Comparison of ENCODE assay signal across 9 cellular contexts in the genomic region with DNA sequence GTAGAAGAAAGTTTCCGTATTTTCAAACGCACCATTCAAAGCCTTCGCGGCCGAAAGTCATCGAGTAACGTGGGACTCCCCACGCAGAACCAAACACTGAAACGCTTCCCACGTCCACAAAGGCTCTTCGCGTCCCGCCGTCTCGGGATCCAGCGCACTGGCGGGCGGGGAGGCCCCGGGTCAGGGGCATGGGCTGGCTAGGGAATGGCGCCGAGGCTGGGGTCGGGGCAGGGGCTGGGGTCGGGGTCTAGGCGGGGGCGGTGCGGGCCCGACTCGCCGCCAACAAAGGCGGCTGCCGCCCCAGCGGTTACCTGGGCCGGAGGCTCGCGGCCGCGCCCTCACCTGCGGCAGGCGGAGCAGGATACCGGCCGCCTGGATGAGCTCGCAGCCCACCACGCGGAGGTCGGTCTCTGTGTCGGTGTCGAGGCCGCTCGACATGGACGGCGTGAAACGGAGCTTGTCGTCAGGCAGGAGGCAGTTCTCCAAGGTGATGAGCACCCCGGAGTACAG. TPM values are rescaled to one million over a fixed set of nuclear protein-coding genes. Genes with fewer than 3 reads are reported as not detected.
DNase-seq lines count a peak whose midpoint lies in the region; ATAC-seq, FAIRE-seq and TF ChIP-seq lines count a peak whose summit lies in the region.
"Had no signal": no experiment of that assay in that cellular context is flagged by ENCODE, and none has a peak within 500 bp of the region (broad histone marks: within the 10 kb centered on the region; RNA-seq: fewer than 3 reads in every experiment).

No MANE protein-coding gene starts in this region.

- no peak for TF ChIP-seq EP300 in K562 (IDR thresholded peaks at IDR 0.05; ENCODE audit: low read length)

- TF ChIP-seq CTCF in K562 (IDR thresholded peaks at IDR 0.05 in 2 of 3, conservative IDR thresholded peaks at IDR 0.05 in 1 of 3; ENCODE audit: insufficient read depth in 2 of 3, low read depth in 1 of 3, low read length in 3 of 3) (no peak), lower lobe of right lung (IDR thresholded peaks at IDR 0.05) (no peak)

- H3K9ac ChIP-seq in K562 (ENCODE audit: insufficient read depth in 1 of 2, low read depth in 2 of 2, low read length in 2 of 2), result peak overlapping the region; percentile 96 to 100

- peaks cover 14% of the 10 kb centered on the region for H4K20me1 ChIP-seq in K562 (replicated peaks; ENCODE audit: control insufficient read depth, insufficient read depth, low read length)

- H3K36me3 ChIP-seq in K562 (ENCODE audit: control insufficient read depth, insufficient read depth, low read length), result peaks cover 76% of the 10 kb centered on the region
- peaks cover 79% of the 10 kb centered on the region for H3K36me3 ChIP-seq in lower lobe of right lung

- peak overlapping the region; percentile 80 for H3K4me3 Mint-ChIP-seq in activated CD4-positive, alpha-beta T cell treated with anti-CD3 and anti-CD28 coated beads, Interleukin-2, amount 10 ng/mL, durations not matched to agents 7 days and 5 days

- peaks cover 76% of the 10 kb centered on the region for H3K79me2 ChIP-seq in K562 (ENCODE audit: control insufficient read depth, insufficient read depth, low read length)

- no peaks in the 10 kb centered on the region for H3K9me3 Mint-ChIP-seq in activated CD4-positive, alpha-beta T cell treated with anti-CD3 and anti-CD28 coated beads, Interleukin-2, amount 10 ng/mL, durations not matched to agents 7 days and 5 days

- BruUV-seq in K562 (replicated peaks; lab: Mats Ljungman, UMichigan), result no TSS peak

- H3K27ac ChIP-seq in K562 (ENCODE audit: extremely low read depth, low read depth, low read length), result peak overlapping the region; percentile 98
- H3K27ac ChIP-seq in lower lobe of right lung, result peak overlapping the region; percentile 90

- ATAC-seq in HG03432 (IDR thresholded peaks at IDR 0.05; ENCODE audit: unreplicated experiment), result peak; percentile 12
- peak; percentile 0; the same call in 2 of the 3 replicates for ATAC-seq in K562
- peak; percentile 2 to 11 for ATAC-seq in lower lobe of right lung

- under 1% methylated on average over 42 of the region's 54 CpGs for WGBS in K562 (ENCODE audit: insufficient coverage, low coverage, missing lambda C conversion rate)

- TF ChIP-seq RAD21 in K562 (CRISPR knock-in tag; conservative IDR thresholded peaks at IDR 0.05 in 1 of 2, IDR thresholded peaks at IDR 0.05 in 1 of 2), result no peak

- H3K27ac Mint-ChIP-seq in activated CD4-positive, alpha-beta T cell treated with anti-CD3 and anti-CD28 coated beads, Interleukin-2, amount 10 ng/mL, durations not matched to agents 7 days and 5 days, result peak overlapping the region; percentile 89

- POLR2A ChIA-PET in activated CD4-positive, alpha-beta T cell treated with anti-CD3 and anti-CD28 coated beads, Interleukin-2, amount 10 ng/mL, durations not matched to agents 7 days and 5 days (lab: Charles Lee), result interaction anchor here (1.0 kb wide), 1 partner anchor 24 kb away, joined by 4 read pairs; the partner anchor contains the start of gene AURKAIP1
- POLR2A ChIA-PET in K562 (lab: Yijun Ruan, JAX), result interaction anchor here (0.7 to 5.2 kb wide), 17 partner anchors 9 to 440 kb away, joined by 3 to 58 read pairs (median 4); partner anchors contain the start of genes ANKRD65, AURKAIP1 and MRPL20

- H3K4me1 ChIP-seq in K562 (replicated peaks in 1 of 2; ENCODE audit: control insufficient read depth in 2 of 2, insufficient read depth in 2 of 2, low read length in 2 of 2), result peaks cover 19 to 43% of the 10 kb centered on the region in 2 experiments
- peaks cover 28% of the 10 kb centered on the region for H3K4me1 ChIP-seq in lower lobe of right lung

- H3K4me3 ChIP-seq in K562 (peak overlapping the region; percentile 100), lower lobe of right lung (peak overlapping the region; percentile 93)

- H3K9me3 ChIP-seq in K562 (replicated peaks; ENCODE audit: control insufficient read depth, insufficient read depth, low read depth, low read length), result no peaks in the 10 kb centered on the region
- H3K9me3 ChIP-seq in lower lobe of right lung, result no peaks in the 10 kb centered on the region

- H2AFZ ChIP-seq in K562 (ENCODE audit: low read depth, low read length), result peak overlapping the region; percentile 89

- H3K4me1 Mint-ChIP-seq in activated CD4-positive, alpha-beta T cell treated with anti-CD3 and anti-CD28 coated beads, Interleukin-2, amount 10 ng/mL, durations not matched to agents 7 days and 5 days, result peaks cover 51% of the 10 kb centered on the region

- in situ Hi-C loops in K562 (cut with MboI), result no loop called here

- peak overlapping the region; percentile 98 for H3K4me2 ChIP-seq in K562 (ENCODE audit: insufficient read depth, low read length)

- H3K27me3 Mint-ChIP-seq in activated CD4-positive, alpha-beta T cell treated with anti-CD3 and anti-CD28 coated beads, Interleukin-2, amount 10 ng/mL, durations not matched to agents 7 days and 5 days, result no peaks in the 10 kb centered on the region

- DNase-seq in activated CD4-positive, alpha-beta T cell treated with anti-CD3 and anti-CD28 coated beads, Interleukin-2, amount 10 ng/mL, durations not matched to agents 7 days and 5 days, result no peak
- no peak for DNase-seq in activated CD4-positive, alpha-beta T cell treated with anti-CD3 and anti-CD28 coated beads, Interleukin-2, amount 50 U/mL, for 48 hours
- DNase-seq in K562 (ENCODE audit: extremely low read depth in 1 of 4, low spot score in 3 of 4), result peak in 2 of 4 experiments; percentile 73
- DNase-seq in lower lobe of right lung, result peak; percentile 63
- no peak for DNase-seq in NCI-H2107 treated with DMSO at 0.1 percent for 48 hours (lab: John Stamatoyannopoulos, UW; ENCODE audit: unreplicated experiment)
- DNase-seq in mesenteric fat pad (ENCODE audit: low spot score), result no peak
- no peak for DNase-seq in MV-4-11 (lab: John Stamatoyannopoulos, UW)

- TF ChIP-seq POLR2A in K562 (conservative IDR thresholded peaks at IDR 0.05), result no peak

- no peaks in the 10 kb centered on the region for H3K27me3 ChIP-seq in K562 (ENCODE audit: control insufficient read depth in 2 of 2, insufficient read depth in 2 of 2, low read length in 2 of 2)
- no peaks in the 10 kb centered on the region for H3K27me3 ChIP-seq in lower lobe of right lung (ENCODE audit: low read depth)

- no peak for FAIRE-seq in K562 (lab: Jason Lieb, UNC)
- FAIRE-seq: G401.6 had no signal

- intact Hi-C loops in K562 (cut with micrococcal nuclease), result loop anchor here (1.0 to 10.0 kb wide), 2 partner anchors 23 to 116 kb away; partner anchors contain the start of genes ATAD3A and AURKAIP1
- intact Hi-C loops in lower lobe of right lung (cut with DNase I), result no loop called here

- CTCF ChIA-PET in activated CD4-positive, alpha-beta T cell treated with anti-CD3 and anti-CD28 coated beads, Interleukin-2, amount 10 ng/mL, durations not matched to agents 7 days and 5 days (lab: Charles Lee), result interaction anchor here (0.7 to 3.0 kb wide), 17 partner anchors 8 to 378 kb away, joined by 3 to 17 read pairs (median 4); partner anchors contain the start of genes AURKAIP1 and MRPL20
- CTCF ChIA-PET in K562 (lab: Yijun Ruan, JAX; ENCODE audit: low intra/inter-chr PET ratio), result interaction anchor here (1.4 kb wide), 1 partner anchor 42 kb away, joined by 3 read pairs; no protein-coding TSS in a partner anchor

- H3K9me1 ChIP-seq in K562 (ENCODE audit: control insufficient read depth, insufficient read depth, low read length), result peaks cover 8% of the 10 kb centered on the region

- peaks cover 59% of the 10 kb centered on the region for H3K36me3 Mint-ChIP-seq in activated CD4-positive, alpha-beta T cell treated with anti-CD3 and anti-CD28 coated beads, Interleukin-2, amount 10 ng/mL, durations not matched to agents 7 days and 5 days (ENCODE audit: low read depth)

RNA-seq across cellular contexts. Expression of gene CCNL2, which starts 0.4 kb away (rescaled TPM):
- 100 to 1,000 TPM; 122 to 131 TPM for total RNA-seq in activated CD4-positive, alpha-beta T cell treated with anti-CD3 and anti-CD28 coated beads, Interleukin-2, amount 10 ng/mL, durations not matched to agents 7 days and 5 days
- 996 and 1,265 TPM in 2 replicates for total RNA-seq in K562 (2011; cell fraction: chromatin; rRNA removed; ENCODE audit: low replicate concordance)
- 508 and 525 TPM in 2 replicates for total RNA-seq in K562 (2011; cell fraction: nucleolus; rRNA removed)
- total RNA-seq in K562 (2011; cell fraction: nucleoplasm; rRNA removed), result 788 and 831 TPM in 2 replicates
- total RNA-seq in K562 (2014; rRNA removed) (147 and 176 TPM in 2 replicates), K562 (2014; rRNA removed; fragmentation: Illumina TruSeq; extraction: Trizol) (65.1 and 66.7 TPM in 2 replicates), K562 (2015; rRNA removed; fragmentation: Illumina TruSeq; extraction: Trizol) (91.0 and 94.5 TPM in 2 replicates), K562 (2021) (141 and 167 TPM in 2 replicates), lower lobe of right lung (165 TPM), mesenteric fat pad (162 TPM)
- polyA plus RNA-seq in K562 (2011; rRNA removed) (236 and 265 TPM in 2 replicates), K562 (2014; fragmentation: Illumina TruSeq; extraction: Trizol) (81.0 and 89.7 TPM in 2 replicates), K562 (2014; fragmentation: Nextera tagmentation; extraction: Ambion mirVana) (1 to 10 TPM; 2.8 to 5.6 TPM), K562 (2014; rRNA removed) (245 and 287 TPM in 2 replicates)
- polyA plus RNA-seq in K562 (2011; cell fraction: cytosol; rRNA removed), result 71.9 and 133 TPM in 2 replicates
- 2,539 and 2,548 TPM in 2 replicates for polyA plus RNA-seq in K562 (2011; cell fraction: nucleus; rRNA removed)
- 104 and 250 TPM in 2 replicates for polyA plus RNA-seq in K562 (2012)
- polyA minus RNA-seq in K562 (2011; rRNA and poly(A)+ RNA removed), result 70.2 and 76.2 TPM in 2 replicates
- 31.4 and 45.0 TPM in 2 replicates for polyA minus RNA-seq in K562 (2011; cell fraction: cytosol; rRNA and poly(A)+ RNA removed)
- 260 and 342 TPM in 2 replicates for polyA minus RNA-seq in K562 (2011; cell fraction: nucleus; rRNA and poly(A)+ RNA removed)

RNA-seq across cellular contexts. Expression of gene MRPL20, which starts 8.4 kb away (rescaled TPM):
- total RNA-seq in activated CD4-positive, alpha-beta T cell treated with anti-CD3 and anti-CD28 coated beads, Interleukin-2, amount 10 ng/mL, durations not matched to agents 7 days and 5 days, result 100 to 1,000 TPM in 1 of 2 experiments, 10 to 100 TPM in 1; 98.6 to 107 TPM
- total RNA-seq in K562 (2011; cell fraction: chromatin; rRNA removed; ENCODE audit: low replicate concordance), result 98.1 and 170 TPM in 2 replicates
- 136 and 139 TPM in 2 replicates for total RNA-seq in K562 (2011; cell fraction: nucleolus; rRNA removed)
- total RNA-seq in K562 (2011; cell fraction: nucleoplasm; rRNA removed), result 122 and 137 TPM in 2 replicates
- total RNA-seq in K562 (2014; rRNA removed) (352 and 355 TPM in 2 replicates), K562 (2014; rRNA removed; fragmentation: Illumina TruSeq; extraction: Trizol) (208 and 222 TPM in 2 replicates), K562 (2015; rRNA removed; fragmentation: Illumina TruSeq; extraction: Trizol) (205 and 216 TPM in 2 replicates), K562 (2021) (224 and 229 TPM in 2 replicates), lower lobe of right lung (79.8 TPM), mesenteric fat pad (122 TPM)
- polyA plus RNA-seq in K562 (2011; rRNA removed) (144 and 187 TPM in 2 replicates), K562 (2014; fragmentation: Illumina TruSeq; extraction: Trizol) (180 and 264 TPM in 2 replicates), K562 (2014; fragmentation: Nextera tagmentation; extraction: Ambion mirVana) (100 to 1,000 TPM; 570 to 671 TPM), K562 (2014; rRNA removed) (420 and 491 TPM in 2 replicates)
- polyA plus RNA-seq in K562 (2011; cell fraction: cytosol; rRNA removed), result 164 and 188 TPM in 2 replicates
- polyA plus RNA-seq in K562 (2011; cell fraction: nucleus; rRNA removed), result 104 and 152 TPM in 2 replicates
- 195 and 375 TPM in 2 replicates for polyA plus RNA-seq in K562 (2012)
- polyA minus RNA-seq in K562 (2011; rRNA and poly(A)+ RNA removed), result 121 and 163 TPM in 2 replicates
- polyA minus RNA-seq in K562 (2011; cell fraction: cytosol; rRNA and poly(A)+ RNA removed), result 99.9 and 107 TPM in 2 replicates
- polyA minus RNA-seq in K562 (2011; cell fraction: nucleus; rRNA and poly(A)+ RNA removed), result 44.2 and 57.5 TPM in 2 replicates

RNA-seq across cellular contexts. Expression of gene ANKRD65, which starts 22.3 kb away (rescaled TPM):
- not detected for total RNA-seq in activated CD4-positive, alpha-beta T cell treated with anti-CD3 and anti-CD28 coated beads, Interleukin-2, amount 10 ng/mL, durations not matched to agents 7 days and 5 days
- not detected in 2 replicates for total RNA-seq in K562 (2011; cell fraction: chromatin; rRNA removed; ENCODE audit: low replicate concordance)
- total RNA-seq in K562 (2011; cell fraction: nucleolus; rRNA removed), result not detected in 2 replicates
- 0.37 TPM in 1 of 2 replicates, not detected in the other for total RNA-seq in K562 (2011; cell fraction: nucleoplasm; rRNA removed)
- total RNA-seq in K562 (2014; rRNA removed) (not detected in 2 replicates), K562 (2014; rRNA removed; fragmentation: Illumina TruSeq; extraction: Trizol) (not detected in 2 replicates), K562 (2015; rRNA removed; fragmentation: Illumina TruSeq; extraction: Trizol) (not detected in 2 replicates), K562 (2021) (not detected in 2 replicates), lower lobe of right lung (22.3 TPM), mesenteric fat pad (4.1 TPM)
- polyA plus RNA-seq in K562 (2011; rRNA removed) (not detected in 2 replicates), K562 (2014; fragmentation: Illumina TruSeq; extraction: Trizol) (not detected in 2 replicates), K562 (2014; fragmentation: Nextera tagmentation; extraction: Ambion mirVana) (not detected), K562 (2014; rRNA removed) (not detected in 2 replicates)
- polyA plus RNA-seq in K562 (2011; cell fraction: cytosol; rRNA removed), result not detected in 2 replicates
- not detected in 2 replicates for polyA plus RNA-seq in K562 (2011; cell fraction: nucleus; rRNA removed)
- polyA plus RNA-seq in K562 (2012), result 0.11 TPM in 1 of 2 replicates, not detected in the other
- not detected in 2 replicates for polyA minus RNA-seq in K562 (2011; rRNA and poly(A)+ RNA removed)
- not detected in 2 replicates for polyA minus RNA-seq in K562 (2011; cell fraction: cytosol; rRNA and poly(A)+ RNA removed)
- polyA minus RNA-seq in K562 (2011; cell fraction: nucleus; rRNA and poly(A)+ RNA removed), result not detected in 2 replicates

RNA-seq across cellular contexts. Expression of gene AURKAIP1, which starts 23.7 kb away (rescaled TPM):
- total RNA-seq in activated CD4-positive, alpha-beta T cell treated with anti-CD3 and anti-CD28 coated beads, Interleukin-2, amount 10 ng/mL, durations not matched to agents 7 days and 5 days, result 100 to 1,000 TPM; 101 to 125 TPM
- 23.0 and 76.1 TPM in 2 replicates for total RNA-seq in K562 (2011; cell fraction: chromatin; rRNA removed; ENCODE audit: low replicate concordance)
- 97.2 and 110 TPM in 2 replicates for total RNA-seq in K562 (2011; cell fraction: nucleolus; rRNA removed)
- total RNA-seq in K562 (2011; cell fraction: nucleoplasm; rRNA removed), result 49.6 and 53.2 TPM in 2 replicates
- total RNA-seq in K562 (2014; rRNA removed), result 478 and 554 TPM in 2 replicates
- total RNA-seq in K562 (2014; rRNA removed; fragmentation: Illumina TruSeq; extraction: Trizol), result 19.4 and 34.6 TPM in 2 replicates
- total RNA-seq in K562 (2015; rRNA removed; fragmentation: Illumina TruSeq; extraction: Trizol), result 113 and 115 TPM in 2 replicates
- total RNA-seq in K562 (2021), result 346 and 388 TPM in 2 replicates
- polyA plus RNA-seq in K562 (2011; rRNA removed), result 92.0 and 96.0 TPM in 2 replicates
- polyA plus RNA-seq in K562 (2011; cell fraction: cytosol; rRNA removed), result 83.3 and 266 TPM in 2 replicates
- polyA plus RNA-seq in K562 (2011; cell fraction: nucleus; rRNA removed), result 80.6 and 118 TPM in 2 replicates
- 196 and 204 TPM in 2 replicates for polyA plus RNA-seq in K562 (2012)
- 66.4 and 151 TPM in 2 replicates for polyA plus RNA-seq in K562 (2014; fragmentation: Illumina TruSeq; extraction: Trizol)
- 10 to 100 TPM in 1 of 2 experiments, 1 to 10 TPM in 1; 7.8 to 32.9 TPM for polyA plus RNA-seq in K562 (2014; fragmentation: Nextera tagmentation; extraction: Ambion mirVana)
- polyA plus RNA-seq in K562 (2014; rRNA removed), result 385 and 391 TPM in 2 replicates
- 16.0 and 24.9 TPM in 2 replicates for polyA minus RNA-seq in K562 (2011; rRNA and poly(A)+ RNA removed)
- polyA minus RNA-seq in K562 (2011; cell fraction: cytosol; rRNA and poly(A)+ RNA removed), result 55.8 and 62.3 TPM in 2 replicates
- 24.6 and 29.9 TPM in 2 replicates for polyA minus RNA-seq in K562 (2011; cell fraction: nucleus; rRNA and poly(A)+ RNA removed)
- 82.4 TPM for total RNA-seq in lower lobe of right lung
- 120 TPM for total RNA-seq in mesenteric fat pad

RNA-seq across cellular contexts. Expression of gene VWA1, which starts 36.8 kb away (rescaled TPM):
- under 1 TPM; 0.10 to 0.12 TPM for total RNA-seq in activated CD4-positive, alpha-beta T cell treated with anti-CD3 and anti-CD28 coated beads, Interleukin-2, amount 10 ng/mL, durations not matched to agents 7 days and 5 days
- total RNA-seq in K562 (2011; cell fraction: chromatin; rRNA removed; ENCODE audit: low replicate concordance), result 0.76 and 5.5 TPM in 2 replicates
- total RNA-seq in K562 (2011; cell fraction: nucleolus; rRNA removed), result 5.1 and 7.2 TPM in 2 replicates
- total RNA-seq in K562 (2011; cell fraction: nucleoplasm; rRNA removed), result 1.9 and 3.4 TPM in 2 replicates
- total RNA-seq in K562 (2014; rRNA removed) (4.0 and 4.6 TPM in 2 replicates), K562 (2014; rRNA removed; fragmentation: Illumina TruSeq; extraction: Trizol) (0.03 and 0.04 TPM in 2 replicates), K562 (2015; rRNA removed; fragmentation: Illumina TruSeq; extraction: Trizol) (0.98 and 1.2 TPM in 2 replicates), K562 (2021) (6.4 and 7.1 TPM in 2 replicates), lower lobe of right lung (58.7 TPM), mesenteric fat pad (41.1 TPM)
- polyA plus RNA-seq in K562 (2011; rRNA removed) (0.85 and 1.6 TPM in 2 replicates), K562 (2014; fragmentation: Illumina TruSeq; extraction: Trizol) (0.16 and 0.84 TPM in 2 replicates), K562 (2014; fragmentation: Nextera tagmentation; extraction: Ambion mirVana) (under 1 TPM; 0.01 to 0.06 TPM), K562 (2014; rRNA removed) (2.6 and 3.0 TPM in 2 replicates)
- polyA plus RNA-seq in K562 (2011; cell fraction: cytosol; rRNA removed), result 1.3 and 7.5 TPM in 2 replicates
- 3.0 and 6.5 TPM in 2 replicates for polyA plus RNA-seq in K562 (2011; cell fraction: nucleus; rRNA removed)
- polyA plus RNA-seq in K562 (2012), result 3.8 and 6.1 TPM in 2 replicates
- polyA minus RNA-seq in K562 (2011; rRNA and poly(A)+ RNA removed), result 0.42 and 0.69 TPM in 2 replicates
- 2.0 and 2.4 TPM in 2 replicates for polyA minus RNA-seq in K562 (2011; cell fraction: cytosol; rRNA and poly(A)+ RNA removed)
- 2.7 and 4.3 TPM in 2 replicates for polyA minus RNA-seq in K562 (2011; cell fraction: nucleus; rRNA and poly(A)+ RNA removed)
